Comparison of ENCODE assay signal across 13 cellular contexts in the genomic region with DNA sequence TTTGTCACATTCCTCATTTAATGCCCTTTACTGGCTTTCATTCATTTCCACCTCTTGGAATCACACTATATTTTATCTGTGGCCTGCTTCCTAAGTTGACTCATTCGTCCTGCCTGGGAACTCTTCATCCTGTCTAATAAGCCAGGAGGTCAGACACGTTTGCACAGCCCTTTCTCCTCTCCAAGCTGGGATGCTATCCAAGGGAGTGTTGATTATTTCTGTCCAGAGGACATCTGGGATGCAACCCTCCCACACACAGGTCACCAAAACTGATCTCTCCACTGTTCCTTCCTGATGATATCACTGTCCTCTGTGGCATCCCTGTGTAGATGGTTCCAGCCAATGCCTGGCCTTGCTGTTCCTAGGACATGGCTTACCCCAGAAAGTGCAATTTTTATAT.
DNase-seq lines count a peak whose midpoint lies in the region; ATAC-seq and TF ChIP-seq lines count a peak whose summit lies in the region.
"Had no signal": no experiment of that assay in that cellular context is flagged by ENCODE, and none has a peak within 500 bp of the region (broad histone marks: within the 10 kb centered on the region; RNA-seq: fewer than 3 reads in every experiment).

No MANE protein-coding gene starts in this region.

- H4K91ac ChIP-seq in mesenchymal stem cell (ENCODE audit: low read length) = no peak overlapping the region

- CTCF ChIA-PET in T-cell (lab: Charles Lee) = no interaction called here

- H4K8ac ChIP-seq in mesenchymal stem cell (ENCODE audit: low read length) = no peak overlapping the region

- H2AFZ ChIP-seq in mesenchymal stem cell (ENCODE audit: low read depth, low read length) = no peak overlapping the region

- H3K79me1 ChIP-seq in mesenchymal stem cell (replicated peaks; ENCODE audit: low read length, poor library complexity, severe bottlenecking) = no peaks in the 10 kb centered on the region

- no peak overlapping the region for H3K14ac ChIP-seq in mesenchymal stem cell (ENCODE audit: low read length in 2 of 2)

- H3K4me1 ChIP-seq in mesenchymal stem cell (ENCODE audit: control insufficient read depth, insufficient read depth, low read depth, low read length) = no peaks in the 10 kb centered on the region

- H3K9me3 Mint-ChIP-seq in T-cell = no peaks in the 10 kb centered on the region
- H3K9me3 Mint-ChIP-seq: activated naive CD8-positive, alpha-beta T cell treated with anti-CD3 and anti-CD28 coated beads, Interleukin-2, amount 10 ng/mL, durations not matched to agents 7 days and 5 days; type B pancreatic cell had no signal

- no peak overlapping the region for H2BK15ac ChIP-seq in mesenchymal stem cell (ENCODE audit: low read depth, poor library complexity, severe bottlenecking)

- no peak overlapping the region for H2BK5ac ChIP-seq in mesenchymal stem cell (ENCODE audit: low read depth, low read length, poor library complexity, severe bottlenecking)

- no peak overlapping the region for H3K4me3 Mint-ChIP-seq in T-cell
- H3K4me3 Mint-ChIP-seq: activated naive CD8-positive, alpha-beta T cell treated with anti-CD3 and anti-CD28 coated beads, Interleukin-2, amount 10 ng/mL, durations not matched to agents 7 days and 5 days; type B pancreatic cell had no signal

- WGBS in mesenchymal stem cell = 9% methylated on average over 2 of the region's 2 CpGs

- H3K9ac ChIP-seq in mesenchymal stem cell (ENCODE audit: low read length) = no peak overlapping the region

- no peak for ATAC-seq in GM21526 (IDR thresholded peaks at IDR 0.05; ENCODE audit: low FRiP score, unreplicated experiment)
- no peak for ATAC-seq in HG03045 (IDR thresholded peaks at IDR 0.05; ENCODE audit: unreplicated experiment)
- ATAC-seq in T-cell (replicated peaks in 1 of 4) = no peak

- no peak overlapping the region for H2AK5ac ChIP-seq in mesenchymal stem cell (ENCODE audit: low read length, severe bottlenecking)

- H3K36me3 Mint-ChIP-seq in T-cell = peaks cover 50% of the 10 kb centered on the region

- H3K27me3 ChIP-seq in mesenchymal stem cell (ENCODE audit: control insufficient read depth in 1 of 2, insufficient read depth in 1 of 2, low read length in 2 of 2) = no peaks in the 10 kb centered on the region
- H3K27me3 ChIP-seq: dorsolateral prefrontal cortex had no signal

- no peaks in the 10 kb centered on the region for H3K27me3 Mint-ChIP-seq in T-cell
- H3K27me3 Mint-ChIP-seq: activated naive CD8-positive, alpha-beta T cell treated with anti-CD3 and anti-CD28 coated beads, Interleukin-2, amount 10 ng/mL, durations not matched to agents 7 days and 5 days; type B pancreatic cell had no signal

- no peaks in the 10 kb centered on the region for H3K9me3 ChIP-seq in mesenchymal stem cell (ENCODE audit: control insufficient read depth, low read length)

- POLR2A ChIA-PET in T-cell (lab: Charles Lee) = no interaction called here

- peaks cover 11 to 16% (median 14%) of the 10 kb centered on the region in 3 donors for H3K4me1 Mint-ChIP-seq in T-cell

- H3K23ac ChIP-seq in mesenchymal stem cell (ENCODE audit: low read length in 2 of 2) = no peak overlapping the region

- H3K4ac ChIP-seq in mesenchymal stem cell (ENCODE audit: low read depth in 1 of 2, low read length in 2 of 2) = no peak overlapping the region

- no peak overlapping the region for H3K27ac ChIP-seq in mesenchymal stem cell (ENCODE audit: low read length, poor library complexity, severe bottlenecking)
- H3K27ac ChIP-seq: dorsolateral prefrontal cortex had no signal

- H3K4me3 ChIP-seq in fibroblast of pulmonary artery (replicated peaks; ENCODE audit: low read depth, low read length) = no peak overlapping the region
- H3K4me3 ChIP-seq in mesenchymal stem cell (ENCODE audit: insufficient read depth in 1 of 2, low read depth in 1 of 2, low read length in 2 of 2) = no peak overlapping the region
- H3K4me3 ChIP-seq: dorsolateral prefrontal cortex had no signal

- peaks cover 3% of the 10 kb centered on the region in 2 experiments for H3K36me3 ChIP-seq in mesenchymal stem cell (ENCODE audit: control insufficient read depth in 1 of 2, insufficient read depth in 2 of 2, low read depth in 1 of 2, low read length in 2 of 2)

- no peak overlapping the region for H2BK120ac ChIP-seq in mesenchymal stem cell (ENCODE audit: low read depth, low read length)

- H3K18ac ChIP-seq in mesenchymal stem cell (ENCODE audit: low read depth in 1 of 2, low read length in 2 of 2) = peak overlapping the region in 1 of 2 experiments; percentile 11

- H3K4me2 ChIP-seq in mesenchymal stem cell (ENCODE audit: low read length, poor library complexity, severe bottlenecking) = no peak overlapping the region

- H2BK12ac ChIP-seq in mesenchymal stem cell (ENCODE audit: low read length in 2 of 2) = no peak overlapping the region

- TF ChIP-seq CTCF in fibroblast of pulmonary artery (IDR thresholded peaks at IDR 0.05; ENCODE audit: low read length, missing control alignments) = no peak

- DNase-seq in AG20443 (ENCODE audit: low spot score) (peak; percentile 35), fibroblast of pulmonary artery (ENCODE audit: low read depth) (peak; percentile 64), mesenchymal stem cell (peak; percentile 36), T-cell (no peak), ecto neural progenitor cell (ENCODE audit: low spot score) (no peak)
- DNase-seq: ACHN; activated naive CD8-positive, alpha-beta T cell treated with anti-CD3 and anti-CD28 coated beads, Interleukin-2, amount 10 ng/mL, durations not matched to agents 7 days and 5 days; dorsolateral prefrontal cortex; stimulated activated CD4-positive, alpha-beta T cell treated with anti-CD3 and anti-CD28 coated beads, Interleukin-15, amount 100 ng/mL, for 24 hours had no signal

- H3K27ac Mint-ChIP-seq in T-cell = no peak overlapping the region
- H3K27ac Mint-ChIP-seq: activated naive CD8-positive, alpha-beta T cell treated with anti-CD3 and anti-CD28 coated beads, Interleukin-2, amount 10 ng/mL, durations not matched to agents 7 days and 5 days; type B pancreatic cell had no signal

TF ChIP-seq in PFSK-1, 5 proteins besides CTCF, POLR2A, EP300 and RAD21:
- TF ChIP-seq TAF1 (IDR thresholded peaks at IDR 0.05; ENCODE audit: borderline replicate concordance, insufficient read depth, low read length) (no peak), FOXP2 (optimal IDR thresholded peaks at IDR 0.05; ENCODE audit: borderline replicate concordance, extremely low read depth, extremely low read length, insufficient read depth) (peak; percentile 90)
- TF ChIP-seq, protein P1, sequence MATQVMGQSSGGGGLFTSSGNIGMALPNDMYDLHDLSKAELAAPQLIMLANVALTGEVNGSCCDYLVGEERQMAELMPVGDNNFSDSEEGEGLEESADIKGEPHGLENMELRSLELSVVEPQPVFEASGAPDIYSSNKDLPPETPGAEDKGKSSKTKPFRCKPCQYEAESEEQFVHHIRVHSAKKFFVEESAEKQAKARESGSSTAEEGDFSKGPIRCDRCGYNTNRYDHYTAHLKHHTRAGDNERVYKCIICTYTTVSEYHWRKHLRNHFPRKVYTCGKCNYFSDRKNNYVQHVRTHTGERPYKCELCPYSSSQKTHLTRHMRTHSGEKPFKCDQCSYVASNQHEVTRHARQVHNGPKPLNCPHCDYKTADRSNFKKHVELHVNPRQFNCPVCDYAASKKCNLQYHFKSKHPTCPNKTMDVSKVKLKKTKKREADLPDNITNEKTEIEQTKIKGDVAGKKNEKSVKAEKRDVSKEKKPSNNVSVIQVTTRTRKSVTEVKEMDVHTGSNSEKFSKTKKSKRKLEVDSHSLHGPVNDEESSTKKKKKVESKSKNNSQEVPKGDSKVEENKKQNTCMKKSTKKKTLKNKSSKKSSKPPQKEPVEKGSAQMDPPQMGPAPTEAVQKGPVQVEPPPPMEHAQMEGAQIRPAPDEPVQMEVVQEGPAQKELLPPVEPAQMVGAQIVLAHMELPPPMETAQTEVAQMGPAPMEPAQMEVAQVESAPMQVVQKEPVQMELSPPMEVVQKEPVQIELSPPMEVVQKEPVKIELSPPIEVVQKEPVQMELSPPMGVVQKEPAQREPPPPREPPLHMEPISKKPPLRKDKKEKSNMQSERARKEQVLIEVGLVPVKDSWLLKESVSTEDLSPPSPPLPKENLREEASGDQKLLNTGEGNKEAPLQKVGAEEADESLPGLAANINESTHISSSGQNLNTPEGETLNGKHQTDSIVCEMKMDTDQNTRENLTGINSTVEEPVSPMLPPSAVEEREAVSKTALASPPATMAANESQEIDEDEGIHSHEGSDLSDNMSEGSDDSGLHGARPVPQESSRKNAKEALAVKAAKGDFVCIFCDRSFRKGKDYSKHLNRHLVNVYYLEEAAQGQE (IDR thresholded peaks at IDR 0.05; ENCODE audit: insufficient read depth in 1 of 2, low read depth in 2 of 2, low read length in 2 of 2) = peak in 1 of 2 experiments; percentile 70; a peak in 1 of 4 replicates

Comparison
In these comparisons a context has a peak if more than half of its experiments do, and no peak if none do; other contexts are left out.
1. DNase-seq: peak in AG20443 (single experiment), fibroblast of pulmonary artery (single experiment) and mesenchymal stem cell (single experiment); none in T-cell (0 of 34) and ecto neural progenitor cell (single experiment).